Comparison of ENCODE assay signal across 26 cellular contexts in genomic region chr19:35076657-35077056, GRCh38. TPM values are rescaled to one million over a fixed set of nuclear protein-coding genes. Genes with fewer than 3 reads are reported as not detected.
"Had no signal": no experiment of that assay in that cellular context is flagged by ENCODE, and none has a peak within 500 bp of the region (broad histone marks: within the 10 kb centered on the region; RNA-seq: fewer than 3 reads in every experiment).

No MANE protein-coding gene starts in this region.

- H3K27ac ChIP-seq: ascending aorta, brain microvascular endothelial cell, esophagus muscularis mucosa, sigmoid colon, tibial artery had no signal

- H3K4me3 ChIP-seq: ascending aorta, dorsolateral prefrontal cortex, esophagus muscularis mucosa, sigmoid colon, smooth muscle cell, tibial artery had no signal

- H3K27me3 ChIP-seq: ascending aorta, brain microvascular endothelial cell, dorsolateral prefrontal cortex, esophagus muscularis mucosa, sigmoid colon had no signal

- H3K9me3 ChIP-seq: ascending aorta, esophagus muscularis mucosa, sigmoid colon, tibial artery had no signal

- H3K36me3 ChIP-seq: ascending aorta, brain microvascular endothelial cell, esophagus muscularis mucosa, sigmoid colon, tibial artery had no signal

- DNase-seq: activated CD4-positive, alpha-beta T cell treated with anti-CD3 and anti-CD28 coated beads for 36 hours; activated CD4-positive, alpha-beta T cell treated with anti-CD3 and anti-CD28 coated beads, Interleukin-2, amount 50 U/mL, for 4 hours; activated CD8-positive, alpha-beta memory T cell treated with anti-CD3 and anti-CD28 coated beads for 24 hours; activated CD8-positive, alpha-beta memory T cell treated with anti-CD3 and anti-CD28 coated beads, Interleukin-2, amount 50 U/mL, for 4 hours; activated T-cell treated with anti-CD3 and anti-CD28 coated beads, Interleukin-2, amount 50 U/mL, for 24 hours; brain microvascular endothelial cell; caudate nucleus; dorsolateral prefrontal cortex; effector memory CD8-positive, alpha-beta T cell; hippocampal formation; left ventricle myocardium superior; midbrain; nucleus accumbens; sigmoid colon; stimulated activated CD4-positive, alpha-beta T cell treated with anti-CD3 and anti-CD28 coated beads, Interleukin-15, amount 100 ng/mL, for 24 hours; stimulated activated CD8-positive, alpha-beta memory T cell treated with anti-CD3 and anti-CD28 coated beads, Interleukin-4, amount 100 ng/mL, for 48 hours; T1000; tibial artery had no signal

- H3K4me2 ChIP-seq: smooth muscle cell had no signal

- H3K4me1 ChIP-seq: ascending aorta, esophagus muscularis mucosa, sigmoid colon, tibial artery had no signal

- ATAC-seq: activated CD4-positive, alpha-beta T cell treated with anti-CD3 and anti-CD28 coated beads for 36 hours; activated naive CD4-positive, alpha-beta T cell treated with anti-CD3 and anti-CD28 coated beads, Interleukin-2, amount 50 U/mL, for 72 hours; activated T-helper 17 cell treated with anti-CD3 and anti-CD28 coated beads, Interleukin-2, amount 50 U/mL, for 72 hours; effector memory CD8-positive, alpha-beta T cell; left ventricle myocardium superior; WTC11 had no signal

RNA-seq across cellular contexts. Expression of gene HPN, which starts 35.1 kb away (rescaled TPM):
- total RNA-seq: activated naive CD4-positive, alpha-beta T cell treated with anti-CD3 and anti-CD28 coated beads, Interleukin-2, amount 50 U/mL, for 72 hours; endothelial cell of umbilical vein; frontal cortex had no signal

RNA-seq across cellular contexts. Expression of gene FXYD3, which starts 39.0 kb away (rescaled TPM):
- total RNA-seq: activated CD4-positive, alpha-beta T cell treated with anti-CD3 and anti-CD28 coated beads for 36 hours; activated naive CD4-positive, alpha-beta T cell treated with anti-CD3 and anti-CD28 coated beads, Interleukin-2, amount 50 U/mL, for 72 hours; activated T-helper 17 cell treated with anti-CD3 and anti-CD28 coated beads, Interleukin-2, amount 50 U/mL, for 72 hours; ascending aorta; endothelial cell of umbilical vein; frontal cortex had no signal
- polyA plus RNA-seq: endothelial cell of umbilical vein had no signal

RNA-seq across cellular contexts. Expression of gene LGI4, which starts 58.2 kb away (rescaled TPM):
- total RNA-seq: endothelial cell of umbilical vein had no signal
- polyA plus RNA-seq: endothelial cell of umbilical vein had no signal
